In the genomic region with DNA sequence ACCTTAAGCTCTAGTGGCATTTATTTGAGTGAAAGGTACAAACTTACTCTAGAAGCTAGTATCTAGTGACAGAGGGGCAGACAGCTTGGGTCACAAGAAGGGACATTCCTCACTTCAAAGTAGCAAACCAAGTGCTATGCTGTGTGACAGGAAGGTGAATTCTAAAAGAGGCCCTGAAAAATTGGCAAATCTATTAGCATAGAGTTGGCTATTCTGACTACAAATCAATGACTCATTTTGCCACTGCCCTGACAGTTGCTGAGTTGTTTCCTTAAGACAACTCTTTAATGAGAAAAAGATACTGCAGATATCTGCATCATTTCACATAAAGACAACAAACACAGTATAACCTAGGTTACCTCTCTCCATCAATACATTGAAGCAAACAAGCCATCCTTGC, we compare ENCODE assay signal across 22 cellular contexts.
"Had no signal": no experiment of that assay in that cellular context is flagged by ENCODE, and none has a peak within 500 bp of the region (broad histone marks: within the 10 kb centered on the region; RNA-seq: fewer than 3 reads in every experiment).

No MANE protein-coding gene starts in this region.

- H3K4me1 ChIP-seq: gastrocnemius medialis, parathyroid adenoma, transverse colon had no signal

- H3K27ac ChIP-seq: cardiac muscle cell, gastrocnemius medialis, parathyroid adenoma, transverse colon, WERI-Rb-1 had no signal

- H3K4me1 Mint-ChIP-seq: activated CD4-positive, alpha-beta T cell treated with anti-CD3 and anti-CD28 coated beads, Interleukin-2, amount 10 ng/mL, durations not matched to agents 7 days and 5 days; naive B cell; stimulated activated naive B cell treated with anti-CD40 and anti-IgM and Interleukin-4, amounts not matched to agents 10 μg/mL and 1 μg/mL and 100 μg/mL, for 72 hours had no signal

- H3K9me3 ChIP-seq: gastrocnemius medialis, transverse colon had no signal

- DNase-seq: activated CD4-positive, alpha-beta T cell treated with anti-CD3 and anti-CD28 coated beads, Interleukin-2, amount 10 ng/mL, durations not matched to agents 7 days and 5 days; activated CD4-positive, CD25-positive, alpha-beta regulatory T cell treated with anti-CD3 and anti-CD28 coated beads, Interleukin-2, amount 50 U/mL, for 72 hours; activated naive CD4-positive, alpha-beta T cell; activated T-cell treated with anti-CD3 and anti-CD28 coated beads, Interleukin-2, amount 50 U/mL, for 1 hour; cortex of kidney; erythroblast; gastrocnemius medialis; head of caudate nucleus; hypothalamus; naive B cell; nucleus accumbens; small intestine; stimulated activated CD4-positive, alpha-beta T cell treated with anti-CD3 and anti-CD28 coated beads, Interleukin-15, amount 100 ng/mL, for 24 hours; stimulated activated naive B cell treated with anti-CD40 and anti-IgM and Interleukin-4, amounts not matched to agents 10 μg/mL and 1 μg/mL and 100 μg/mL, for 72 hours; transverse colon; WERI-Rb-1 had no signal

- H3K4me3 ChIP-seq: cardiac muscle cell, gastrocnemius medialis, transverse colon had no signal

- H3K27me3 Mint-ChIP-seq: activated CD4-positive, alpha-beta T cell treated with anti-CD3 and anti-CD28 coated beads, Interleukin-2, amount 10 ng/mL, durations not matched to agents 7 days and 5 days; activated naive CD8-positive, alpha-beta T cell; naive B cell; stimulated activated naive B cell treated with anti-CD40 and anti-IgM and Interleukin-4, amounts not matched to agents 10 μg/mL and 1 μg/mL and 100 μg/mL, for 72 hours had no signal

- H2AFZ ChIP-seq: parathyroid adenoma had no signal

- H3K36me3 ChIP-seq: cardiac muscle cell, gastrocnemius medialis, transverse colon, WERI-Rb-1 had no signal

- H3K79me2 ChIP-seq: parathyroid adenoma had no signal

- H3K27ac Mint-ChIP-seq: activated CD4-positive, alpha-beta T cell treated with anti-CD3 and anti-CD28 coated beads, Interleukin-2, amount 10 ng/mL, durations not matched to agents 7 days and 5 days; activated naive CD8-positive, alpha-beta T cell; activated T-helper 2 cell treated with anti-CD3 and anti-CD28 coated beads, Interferon-gamma antibody, Interleukin-2, Interleukin-4, amounts not matched to agents 10 μg/mL and 5 μg/mL and 100 μg/mL, durations not matched to agents 14 hours and 24 hours and 36 hours; naive B cell; stimulated activated naive B cell treated with anti-CD40 and anti-IgM and Interleukin-4, amounts not matched to agents 10 μg/mL and 1 μg/mL and 100 μg/mL, for 72 hours had no signal

- H3K36me3 Mint-ChIP-seq: activated naive CD8-positive, alpha-beta T cell; naive B cell; stimulated activated naive B cell treated with anti-CD40 and anti-IgM and Interleukin-4, amounts not matched to agents 10 μg/mL and 1 μg/mL and 100 μg/mL, for 72 hours had no signal

- H3K9ac ChIP-seq: parathyroid adenoma had no signal

- H3K4me3 Mint-ChIP-seq: activated CD4-positive, alpha-beta T cell treated with anti-CD3 and anti-CD28 coated beads, Interleukin-2, amount 10 ng/mL, durations not matched to agents 7 days and 5 days; activated naive CD8-positive, alpha-beta T cell; naive B cell; stimulated activated naive B cell treated with anti-CD40 and anti-IgM and Interleukin-4, amounts not matched to agents 10 μg/mL and 1 μg/mL and 100 μg/mL, for 72 hours had no signal

- H3K27me3 ChIP-seq: cardiac muscle cell, gastrocnemius medialis, transverse colon had no signal

- ATAC-seq: gastrocnemius medialis; sciatic nerve; stimulated activated naive B cell treated with anti-CD40 and anti-IgM and Interleukin-4, amounts not matched to agents 10 μg/mL and 1 μg/mL and 100 μg/mL, for 72 hours had no signal

- FAIRE-seq: small intestine, urothelium cell line had no signal
